8 cellular contexts compared by ENCODE assay signal in genomic region chr6:36423101-36423824, GRCh38. TPM values are rescaled to one million over a fixed set of nuclear protein-coding genes. Genes with fewer than 3 reads are reported as not detected.
DNase-seq lines count a peak whose midpoint lies in the region; ATAC-seq, FAIRE-seq and TF ChIP-seq lines count a peak whose summit lies in the region.

No MANE protein-coding gene starts in this region.

- peaks cover 12% of the 10 kb centered on the region for H3K4me1 ChIP-seq in smooth muscle cell (ENCODE audit: low read depth)

- H3F3A ChIP-seq in smooth muscle cell (ENCODE audit: low read depth): peaks cover 9% of the 10 kb centered on the region

- peak overlapping the region; percentile 42 for H3K9ac ChIP-seq in smooth muscle cell (ENCODE audit: low read depth)

- no peaks in the 10 kb centered on the region for H4K20me1 ChIP-seq in smooth muscle cell (ENCODE audit: low read depth)

- H3K79me2 ChIP-seq in smooth muscle cell (ENCODE audit: low read depth): no peaks in the 10 kb centered on the region

- peak; percentile 86 for DNase-seq in AG09309 (ENCODE audit: low read depth)
- peak; percentile 97 for DNase-seq in NCI-H2196 treated with DMSO at 0.1 percent for 48 hours (lab: John Stamatoyannopoulos, UW; ENCODE audit: unreplicated experiment)
- DNase-seq in WERI-Rb-1: peak; percentile 100
- DNase-seq in bronchial epithelial cell (ENCODE audit: low read depth): peak; percentile 88
- peak; percentile 98 for DNase-seq in iPS-NIHi7 (ENCODE audit: extremely low spot score)
- DNase-seq in smooth muscle cell (lab: John Stamatoyannopoulos, UW; ENCODE audit: unreplicated experiment): peak; percentile 95

- no peaks in the 10 kb centered on the region for H3K27me3 ChIP-seq in WERI-Rb-1 (ENCODE audit: insufficient read depth, low read depth, severe bottlenecking)
- no peaks in the 10 kb centered on the region for H3K27me3 ChIP-seq in bronchial epithelial cell (ENCODE audit: control insufficient read depth, insufficient read depth, low read length)
- no peaks in the 10 kb centered on the region for H3K27me3 ChIP-seq in smooth muscle cell (ENCODE audit: low read depth)

- no peaks in the 10 kb centered on the region for H3K9me3 ChIP-seq in WERI-Rb-1 (ENCODE audit: severe bottlenecking)
- no peaks in the 10 kb centered on the region for H3K9me3 ChIP-seq in smooth muscle cell (replicated peaks; ENCODE audit: low read depth)

- FAIRE-seq in bronchial epithelial cell (lab: Jason Lieb, UNC): no peak

- H3K4me2 ChIP-seq in smooth muscle cell: peak overlapping the region; percentile 96

- 1% methylated on average over 51 of the region's 51 CpGs for WGBS in smooth muscle cell (ENCODE audit: low lambda C conversion rate)

- peak overlapping the region; percentile 62 for H3K4me3 ChIP-seq in AG09309 (ENCODE audit: control insufficient read depth, low read depth, low read length)
- peak overlapping the region; percentile 49 for H3K4me3 ChIP-seq in WERI-Rb-1 (ENCODE audit: low read depth, low read length)
- peak overlapping the region; percentile 45 for H3K4me3 ChIP-seq in bronchial epithelial cell (ENCODE audit: low read depth, low read length)
- peak overlapping the region; percentile 59 for H3K4me3 ChIP-seq in smooth muscle cell

- peak overlapping the region; percentile 99 for H2AFZ ChIP-seq in smooth muscle cell (ENCODE audit: low read depth)

- H3K27ac ChIP-seq in WERI-Rb-1: peak overlapping the region; percentile 78
- H3K27ac ChIP-seq in smooth muscle cell (ENCODE audit: low read depth): peak overlapping the region; percentile 56

- peak; percentile 76 for TF ChIP-seq CTCF in AG09309 (IDR thresholded peaks at IDR 0.05; ENCODE audit: control insufficient read depth, insufficient read depth, low read depth, low read length, missing control alignments)
- peak; percentile 88 for TF ChIP-seq CTCF in WERI-Rb-1 (IDR thresholded peaks at IDR 0.05; ENCODE audit: low read depth, low read length)
- TF ChIP-seq CTCF in bronchial epithelial cell (IDR thresholded peaks at IDR 0.05; ENCODE audit: insufficient read depth, low read length, severe bottlenecking): peak; percentile 75
- TF ChIP-seq CTCF in smooth muscle cell (IDR thresholded peaks at IDR 0.05; ENCODE audit: borderline replicate concordance, insufficient read depth, poor library complexity, severe bottlenecking): peak; percentile 48

- ATAC-seq in GM18907 (IDR thresholded peaks at IDR 0.05; ENCODE audit: unreplicated experiment): peak; percentile 87
- ATAC-seq in HG03139 (IDR thresholded peaks at IDR 0.05; ENCODE audit: unreplicated experiment): peak; percentile 91

- H3K36me3 ChIP-seq in WERI-Rb-1 (no peaks in the 10 kb centered on the region), bronchial epithelial cell (ENCODE audit: control insufficient read depth, insufficient read depth, low read length) (no peaks in the 10 kb centered on the region), smooth muscle cell (ENCODE audit: low read depth) (no peaks in the 10 kb centered on the region)

RNA-seq across cellular contexts. Expression of gene PXT1, which starts 19.4 kb away (rescaled TPM):
- total RNA-seq in bronchial epithelial cell: not detected in 2 replicates
- total RNA-seq in smooth muscle cell: not detected in 2 replicates
- polyA plus RNA-seq in smooth muscle cell: not detected in 2 replicates

RNA-seq across cellular contexts. Expression of gene KCTD20, which starts 19.5 kb away (rescaled TPM):
- total RNA-seq in bronchial epithelial cell (26.6 and 31.1 TPM in 2 replicates), smooth muscle cell (54.9 and 61.3 TPM in 2 replicates)
- polyA plus RNA-seq in smooth muscle cell: 29.6 and 31.3 TPM in 2 replicates

RNA-seq across cellular contexts. Expression of gene ETV7, which starts 35.8 kb away (rescaled TPM):
- 0.13 TPM in 1 of 2 replicates, not detected in the other for total RNA-seq in bronchial epithelial cell
- 0.18 TPM in 1 of 2 replicates, not detected in the other for total RNA-seq in smooth muscle cell
- 0.83 and 1.2 TPM in 2 replicates for polyA plus RNA-seq in smooth muscle cell

Comparison
In these comparisons a context has a peak if more than half of its experiments do, and no peak if none do; other contexts are left out.
1. Peak in every context shown above with its lines: DNase-seq, ATAC-seq, H3K4me3 ChIP-seq and H3K27ac ChIP-seq.